14 cellular contexts compared by ENCODE assay signal in genomic region chr13:66468656-66469055, GRCh38.
DNase-seq lines count a peak whose midpoint lies in the region; ATAC-seq and TF ChIP-seq lines count a peak whose summit lies in the region.
"Had no signal": no experiment of that assay in that cellular context is flagged by ENCODE, and none has a peak within 500 bp of the region (broad histone marks: within the 10 kb centered on the region; RNA-seq: fewer than 3 reads in every experiment).

No MANE protein-coding gene starts in this region.

- no peaks in the 10 kb centered on the region for H3K27me3 ChIP-seq in adipocyte (replicated peaks; ENCODE audit: control insufficient read depth, insufficient read depth, low read length)
- H3K27me3 ChIP-seq: BE2C had no signal

- H3K4me1 ChIP-seq in adipocyte (ENCODE audit: control insufficient read depth, insufficient read depth, low read length): peaks cover 4% of the 10 kb centered on the region
- H3K4me1 ChIP-seq: A549, BE2C, Caco-2 had no signal

- no peak overlapping the region for H3K4me3 ChIP-seq in adipocyte (ENCODE audit: low read length)
- H3K4me3 ChIP-seq in fibroblast of the aortic adventitia (ENCODE audit: low read depth, low read length): no peak overlapping the region
- H3K4me3 ChIP-seq: A549, GM12878, GM23248 had no signal

- H3K9ac ChIP-seq in adipocyte (ENCODE audit: low read length): no peak overlapping the region
- H3K9ac ChIP-seq: GM23248 had no signal

- ATAC-seq in activated CD4-positive, CD25-positive, alpha-beta regulatory T cell treated with anti-CD3 and anti-CD28 coated beads, Interleukin-2, amount 50 U/mL, for 24 hours: no peak
- ATAC-seq: A549, GM12878, HCT116 had no signal

- no peaks in the 10 kb centered on the region for H3K9me3 ChIP-seq in adipocyte (ENCODE audit: control insufficient read depth, low read length)
- H3K9me3 ChIP-seq: A549, BE2C, Caco-2 had no signal

- DNase-seq in ELR (ENCODE audit: low read depth): peak; percentile 20
- peak; percentile 54 for DNase-seq in adipocyte (ENCODE audit: low read depth)
- peak; percentile 12 for DNase-seq in fibroblast of the aortic adventitia (ENCODE audit: low read depth)
- DNase-seq in islet precursor cell: no peak
- DNase-seq in activated effector memory CD4-positive, alpha-beta T cell treated with anti-CD3 and anti-CD28 coated beads, Interleukin-2, amount 50 U/mL, for 16 hours: no peak
- DNase-seq: BE2C; Caco-2; CD8-positive, alpha-beta memory T cell; DND-41; GM23248 had no signal

- no peak for TF ChIP-seq CTCF in fibroblast of the aortic adventitia (IDR thresholded peaks at IDR 0.05; ENCODE audit: insufficient read depth, low read length)

- H3K36me3 ChIP-seq in adipocyte (ENCODE audit: control insufficient read depth, insufficient read depth, low read length, severe bottlenecking): no peaks in the 10 kb centered on the region
- H3K36me3 ChIP-seq: BE2C had no signal

Comparison
In these comparisons a context has a peak if more than half of its experiments do, and no peak if none do; other contexts are left out.
1. DNase-seq: peak in ELR (single experiment), adipocyte (single experiment) and fibroblast of the aortic adventitia (single experiment); none in islet precursor cell (single experiment) and activated effector memory CD4-positive, alpha-beta T cell treated with anti-CD3 and anti-CD28 coated beads, Interleukin-2, amount 50 U/mL, for 16 hours (single experiment).